In genomic region chr2:73947412-73948018, GRCh38 we compare ENCODE assay signal across 1 cellular context.
TF ChIP-seq lines count a peak whose summit lies in the region.

No MANE protein-coding gene starts in this region.

TF ChIP-seq in H1, 55 proteins besides CTCF, POLR2A, EP300 and RAD21:
- TF ChIP-seq CBX5 (IDR thresholded peaks at IDR 0.05; ENCODE audit: low read depth, low read length), result no peak
- TF ChIP-seq FOSL1 (IDR thresholded peaks at IDR 0.05; ENCODE audit: insufficient read depth, low read depth, low read length), result no peak
- TF ChIP-seq BACH1 (IDR thresholded peaks at IDR 0.05; ENCODE audit: low read length), result no peak
- no peak for TF ChIP-seq POLR2AphosphoS5 (IDR thresholded peaks at IDR 0.05; ENCODE audit: low read depth, low read length)
